Comparison of ENCODE assay signal across 16 cellular contexts in genomic region chr11:128288368-128288767, GRCh38.
DNase-seq lines count a peak whose midpoint lies in the region; ATAC-seq and TF ChIP-seq lines count a peak whose summit lies in the region.
"Had no signal": no experiment of that assay in that cellular context is flagged by ENCODE, and none has a peak within 500 bp of the region (broad histone marks: within the 10 kb centered on the region; RNA-seq: fewer than 3 reads in every experiment).

No MANE protein-coding gene starts in this region.

- no peaks in the 10 kb centered on the region for H3K9me2 ChIP-seq in PC-3 (replicated peaks; ENCODE audit: low read length)

- H3K4me2 ChIP-seq in PC-3 (ENCODE audit: low read length), result no peak overlapping the region

- BruUV-seq in PC-3 (replicated peaks; lab: Mats Ljungman, UMichigan), result no TSS peak

- intact Hi-C loops in PC-3 (cut with micrococcal nuclease), result loop anchor here (10.0 kb wide), 1 partner anchor 254 kb away; no protein-coding TSS in a partner anchor

- no peaks in the 10 kb centered on the region for H3K27me3 ChIP-seq in PC-3 (ENCODE audit: low read length)
- H3K27me3 ChIP-seq: foreskin keratinocyte, upper lobe of left lung had no signal

- H3K4me1 Mint-ChIP-seq in activated naive CD4-positive, alpha-beta T cell treated with anti-CD3 and anti-CD28 coated beads, Interleukin-2, amount 50 U/mL, for 24 hours, result peaks cover 95% of the 10 kb centered on the region
- H3K4me1 Mint-ChIP-seq in central memory CD8-positive, alpha-beta T cell, result peaks cover 94% of the 10 kb centered on the region
- H3K4me1 Mint-ChIP-seq in stimulated activated effector memory CD8-positive, alpha-beta T cell treated with anti-CD3 and anti-CD28 coated beads, Interleukin-12 subunit alpha, Interleukin-12 subunit beta, amount 100 ng/mL, for 72 hours, result peaks cover 94% of the 10 kb centered on the region

- H3K27me3 Mint-ChIP-seq in activated naive CD4-positive, alpha-beta T cell treated with anti-CD3 and anti-CD28 coated beads, Interleukin-2, amount 50 U/mL, for 24 hours, result no peaks in the 10 kb centered on the region
- no peaks in the 10 kb centered on the region for H3K27me3 Mint-ChIP-seq in central memory CD8-positive, alpha-beta T cell

- peak overlapping the region; percentile 87 for H3K27ac Mint-ChIP-seq in activated naive CD4-positive, alpha-beta T cell treated with anti-CD3 and anti-CD28 coated beads, Interleukin-2, amount 50 U/mL, for 24 hours
- H3K27ac Mint-ChIP-seq in central memory CD8-positive, alpha-beta T cell (ENCODE audit: low read depth), result peak overlapping the region; percentile 100
- H3K27ac Mint-ChIP-seq in stimulated activated effector memory CD8-positive, alpha-beta T cell treated with anti-CD3 and anti-CD28 coated beads, Interleukin-12 subunit alpha, Interleukin-12 subunit beta, amount 100 ng/mL, for 72 hours, result peak overlapping the region; percentile 99

- no peak overlapping the region for H3K9ac ChIP-seq in PC-3 (ENCODE audit: low read length)

- H3K79me2 ChIP-seq in PC-3 (ENCODE audit: low read length), result no peaks in the 10 kb centered on the region

- POLR2A ChIA-PET in PC-3 (lab: Charles Lee; ENCODE audit: unreplicated experiment), result no interaction called here

- CTCF ChIA-PET in PC-3 (lab: Charles Lee), result no interaction called here

- no peak for ATAC-seq in PC-3
- no peak for ATAC-seq in central memory CD8-positive, alpha-beta T cell (replicated peaks; ENCODE audit: extremely low read depth, poor library complexity, severe bottlenecking)
- ATAC-seq in stimulated activated effector memory CD8-positive, alpha-beta T cell treated with anti-CD3 and anti-CD28 coated beads, Interleukin-12 subunit alpha, Interleukin-12 subunit beta, amount 100 ng/mL, for 72 hours, result no peak
- ATAC-seq in GM21528 (IDR thresholded peaks at IDR 0.05; ENCODE audit: low FRiP score, unreplicated experiment), result no peak
- ATAC-seq in GM18909 (IDR thresholded peaks at IDR 0.05; ENCODE audit: poor library complexity, unreplicated experiment), result no peak
- ATAC-seq: foreskin keratinocyte, lower lobe of right lung had no signal

- no peaks in the 10 kb centered on the region for H3K9me3 Mint-ChIP-seq in activated naive CD4-positive, alpha-beta T cell treated with anti-CD3 and anti-CD28 coated beads, Interleukin-2, amount 50 U/mL, for 24 hours
- H3K9me3 Mint-ChIP-seq in central memory CD8-positive, alpha-beta T cell, result no peaks in the 10 kb centered on the region
- H3K9me3 Mint-ChIP-seq in stimulated activated effector memory CD8-positive, alpha-beta T cell treated with anti-CD3 and anti-CD28 coated beads, Interleukin-12 subunit alpha, Interleukin-12 subunit beta, amount 100 ng/mL, for 72 hours, result peaks cover 3% of the 10 kb centered on the region
- H3K9me3 Mint-ChIP-seq: neural crest cell had no signal

- no peak overlapping the region for H2AFZ ChIP-seq in PC-3 (ENCODE audit: low read length)

- no peaks in the 10 kb centered on the region for H3K36me3 ChIP-seq in PC-3 (ENCODE audit: low read depth, low read length)
- H3K36me3 ChIP-seq: lower lobe of right lung, upper lobe of left lung had no signal

- peaks cover 28% of the 10 kb centered on the region for H3K4me1 ChIP-seq in PC-3 (ENCODE audit: insufficient read depth, low read length)
- H3K4me1 ChIP-seq: foreskin keratinocyte had no signal

- no peak overlapping the region for H3K27ac ChIP-seq in PC-3 (ENCODE audit: low read length)
- H3K27ac ChIP-seq: foreskin keratinocyte, lower lobe of right lung, upper lobe of left lung had no signal

- H4K20me1 ChIP-seq in PC-3 (ENCODE audit: low read length), result no peaks in the 10 kb centered on the region

- H3K36me3 Mint-ChIP-seq in activated naive CD4-positive, alpha-beta T cell treated with anti-CD3 and anti-CD28 coated beads, Interleukin-2, amount 50 U/mL, for 24 hours, result peaks cover 2% of the 10 kb centered on the region
- peaks cover 7% of the 10 kb centered on the region for H3K36me3 Mint-ChIP-seq in central memory CD8-positive, alpha-beta T cell (ENCODE audit: insufficient read depth)
- peaks cover 42% of the 10 kb centered on the region for H3K36me3 Mint-ChIP-seq in stimulated activated effector memory CD8-positive, alpha-beta T cell treated with anti-CD3 and anti-CD28 coated beads, Interleukin-12 subunit alpha, Interleukin-12 subunit beta, amount 100 ng/mL, for 72 hours

- H3K4me3 ChIP-seq in PC-3 (ENCODE audit: low read length), result no peak overlapping the region
- H3K4me3 ChIP-seq: lower lobe of right lung, upper lobe of left lung had no signal

- H3K9me3 ChIP-seq in PC-3 (ENCODE audit: low read length), result no peaks in the 10 kb centered on the region
- H3K9me3 ChIP-seq: lower lobe of right lung, upper lobe of left lung had no signal

- H3K4me3 Mint-ChIP-seq in activated naive CD4-positive, alpha-beta T cell treated with anti-CD3 and anti-CD28 coated beads, Interleukin-2, amount 50 U/mL, for 24 hours, result no peak overlapping the region
- H3K4me3 Mint-ChIP-seq in central memory CD8-positive, alpha-beta T cell, result no peak overlapping the region
- H3K4me3 Mint-ChIP-seq in stimulated activated effector memory CD8-positive, alpha-beta T cell treated with anti-CD3 and anti-CD28 coated beads, Interleukin-12 subunit alpha, Interleukin-12 subunit beta, amount 100 ng/mL, for 72 hours, result peak overlapping the region; percentile 79
- H3K4me3 Mint-ChIP-seq: neural crest cell had no signal

- TF ChIP-seq CTCF in PC-3 (conservative IDR thresholded peaks at IDR 0.05; ENCODE audit: low read depth, low read length), result no peak

- DNase-seq in activated naive CD4-positive, alpha-beta T cell treated with anti-CD3 and anti-CD28 coated beads, Interleukin-2, amount 50 U/mL, for 16 hours, result no peak
- DNase-seq in PC-3 (peak; percentile 23), DMS153 (lab: John Stamatoyannopoulos, UW) (no peak)
- no peak for DNase-seq in central memory CD8-positive, alpha-beta T cell (ENCODE audit: low spot score in 2 of 2)
- DNase-seq in stimulated activated effector memory CD8-positive, alpha-beta T cell treated with anti-CD3 and anti-CD28 coated beads, Interleukin-12 subunit alpha, Interleukin-12 subunit beta, amount 100 ng/mL, for 72 hours (ENCODE audit: low spot score in 2 of 2), result peak in 1 of 2 donors; percentile 57
- DNase-seq: lower lobe of right lung, MV-4-11, NCI-H2107, NCI-H748 treated with DMSO at 0.1 percent for 48 hours, retina, upper lobe of left lung had no signal

- no peaks in the 10 kb centered on the region for H3F3A ChIP-seq in PC-3 (ENCODE audit: low read length, unreplicated experiment)
